In genomic region chr13:67023088-67023893, GRCh38 we compare ENCODE assay signal across 1 cellular context.
TF ChIP-seq lines count a peak whose summit lies in the region.

No MANE protein-coding gene starts in this region.

TF ChIP-seq in H1, 55 proteins besides CTCF, POLR2A, EP300 and RAD21 (continued from another document):
- no peak for TF ChIP-seq CHD7 (IDR thresholded peaks at IDR 0.05; ENCODE audit: insufficient replicate concordance, low read length)
- TF ChIP-seq CTBP2 (IDR thresholded peaks at IDR 0.05; ENCODE audit: borderline replicate concordance, insufficient read depth, insufficient read length, low read length), result no peak
- TF ChIP-seq PHF8 (conservative IDR thresholded peaks at IDR 0.05; ENCODE audit: low read depth, low read length), result no peak
- no peak for TF ChIP-seq SP1 (IDR thresholded peaks at IDR 0.05; ENCODE audit: low read depth, low read length)
- TF ChIP-seq ZNF274 (IDR thresholded peaks at IDR 0.05; ENCODE audit: borderline replicate concordance, extremely low read depth, low read length), result no peak
- no peak for TF ChIP-seq JUND (IDR thresholded peaks at IDR 0.05; ENCODE audit: low read length)
- TF ChIP-seq CBX8 (IDR thresholded peaks at IDR 0.05; ENCODE audit: borderline replicate concordance, low read depth, low read length), result no peak
- TF ChIP-seq GABPA (IDR thresholded peaks at IDR 0.05; ENCODE audit: borderline replicate concordance, insufficient read depth, low read length), result no peak
- TF ChIP-seq TAF7 (optimal IDR thresholded peaks at IDR 0.05; ENCODE audit: borderline replicate concordance, low read depth, low read length), result no peak
- no peak for TF ChIP-seq RFX5 (IDR thresholded peaks at IDR 0.05; ENCODE audit: borderline replicate concordance, low read depth, low read length)
- no peak for TF ChIP-seq FOSL1 (IDR thresholded peaks at IDR 0.05; ENCODE audit: insufficient read depth, low read depth, low read length)
- TF ChIP-seq SAP30 (IDR thresholded peaks at IDR 0.05; ENCODE audit: insufficient read depth, insufficient replicate concordance, low read length), result no peak
- TF ChIP-seq ATF3 (IDR thresholded peaks at IDR 0.05; ENCODE audit: insufficient read depth, low read depth, low read length), result no peak
- TF ChIP-seq RXRA (IDR thresholded peaks at IDR 0.05; ENCODE audit: insufficient read depth, low read depth, low read length), result no peak
TF ChIP-seq in H1: peak in this region for 0.
